ENCODE assay signal across 8 cellular contexts in the genomic region with DNA sequence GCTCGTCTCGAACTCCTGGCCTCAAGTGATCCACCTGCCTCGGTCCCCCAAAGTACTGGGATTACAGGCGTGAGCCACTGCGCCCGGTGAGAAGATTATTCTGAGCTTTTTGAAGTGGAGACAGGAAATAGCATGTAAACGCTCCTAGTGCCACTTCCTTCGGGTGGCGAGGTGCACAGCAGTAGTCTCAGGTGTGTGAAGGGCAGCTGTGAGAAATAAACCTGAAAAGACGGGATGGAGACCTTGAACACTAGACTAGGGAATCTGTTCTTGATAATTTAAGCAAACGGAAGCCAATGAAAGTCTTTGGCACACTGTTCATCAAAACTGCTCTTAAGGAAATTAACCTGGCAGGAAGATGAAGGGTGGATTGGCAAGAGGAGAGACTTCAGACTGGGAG. TPM values are rescaled to one million over a fixed set of nuclear protein-coding genes. Genes with fewer than 3 reads are reported as not detected.
DNase-seq lines count a peak whose midpoint lies in the region.

No MANE protein-coding gene starts in this region.

- no peak overlapping the region for H3K27ac ChIP-seq in iPS-20b (ENCODE audit: low read length)
- no peak overlapping the region for H3K27ac ChIP-seq in stomach smooth muscle (ENCODE audit: low read length)

- no peaks in the 10 kb centered on the region for H3K36me3 ChIP-seq in iPS-20b (ENCODE audit: insufficient read depth, low read depth, low read length)
- no peaks in the 10 kb centered on the region for H3K36me3 ChIP-seq in stomach smooth muscle (ENCODE audit: control insufficient read depth in 2 of 2, insufficient read depth in 2 of 2, low read length in 2 of 2)

- H3K27me3 ChIP-seq in iPS-20b (ENCODE audit: insufficient read depth, low read length) (peaks cover 20% of the 10 kb centered on the region), stomach smooth muscle (ENCODE audit: control insufficient read depth in 1 of 2, insufficient read depth in 2 of 2, low read length in 2 of 2) (peaks cover 2 to 6% of the 10 kb centered on the region in 2 donors)

- H3K9me3 Mint-ChIP-seq in activated T-helper 1 cell treated with anti-CD3 and anti-CD28 coated beads, Interleukin-12 subunit alpha, Interleukin-12 subunit beta, Interleukin-2, Interleukin-4 antibody, amounts not matched to agents 30 ng/mL and 10 ng/mL and 1 ng/mL, durations not matched to agents 14 hours and 24 hours and 36 hours, result peaks cover 10% of the 10 kb centered on the region

- H3K36me3 Mint-ChIP-seq in activated T-helper 1 cell treated with anti-CD3 and anti-CD28 coated beads, Interleukin-12 subunit alpha, Interleukin-12 subunit beta, Interleukin-2, Interleukin-4 antibody, amounts not matched to agents 30 ng/mL and 10 ng/mL and 1 ng/mL, durations not matched to agents 14 hours and 24 hours and 36 hours (ENCODE audit: low read depth), result no peaks in the 10 kb centered on the region

- H3K4me1 Mint-ChIP-seq in activated T-helper 1 cell treated with anti-CD3 and anti-CD28 coated beads, Interleukin-12 subunit alpha, Interleukin-12 subunit beta, Interleukin-2, Interleukin-4 antibody, amounts not matched to agents 30 ng/mL and 10 ng/mL and 1 ng/mL, durations not matched to agents 14 hours and 24 hours and 36 hours (ENCODE audit: low read depth), result peaks cover 6% of the 10 kb centered on the region

- H3K4me1 ChIP-seq in iPS-20b (ENCODE audit: insufficient read depth, low read length), result peaks cover 3% of the 10 kb centered on the region; the same call in 1 of the 2 replicates
- H3K4me1 ChIP-seq in stomach smooth muscle (ENCODE audit: control insufficient read depth, insufficient read depth, low read length), result peaks cover 7% of the 10 kb centered on the region

- peaks cover 47% of the 10 kb centered on the region for H3K27me3 Mint-ChIP-seq in activated T-helper 1 cell treated with anti-CD3 and anti-CD28 coated beads, Interleukin-12 subunit alpha, Interleukin-12 subunit beta, Interleukin-2, Interleukin-4 antibody, amounts not matched to agents 30 ng/mL and 10 ng/mL and 1 ng/mL, durations not matched to agents 14 hours and 24 hours and 36 hours (ENCODE audit: insufficient read depth)

- DNase-seq in activated effector memory CD4-positive, alpha-beta T cell treated with Interleukin-2 at 50 U/mL for 16 hours, result peak; percentile 6
- no peak for DNase-seq in activated effector memory CD4-positive, alpha-beta T cell treated with anti-CD3 and anti-CD28 coated beads, Interleukin-2, amount 50 U/mL, for 16 hours
- DNase-seq in activated T-helper 1 cell treated with anti-CD3 and anti-CD28 coated beads, Interleukin-12 subunit alpha, Interleukin-12 subunit beta, Interleukin-2, Interleukin-4 antibody, amounts not matched to agents 30 ng/mL and 10 ng/mL and 1 ng/mL, durations not matched to agents 14 hours and 24 hours and 36 hours (ENCODE audit: low spot score), result no peak
- no peak for DNase-seq in cortex of kidney (lab: John Stamatoyannopoulos, UW)
- DNase-seq in ecto neural progenitor cell (ENCODE audit: low spot score), result no peak
- no peak for DNase-seq in HT-29 (ENCODE audit: low spot score)

- H3K9ac ChIP-seq in iPS-20b (ENCODE audit: low read depth, low read length) (peak overlapping the region; percentile 58; the same call in 1 of the 2 replicates), stomach smooth muscle (ENCODE audit: low read length in 2 of 2) (peak overlapping the region in 1 of 2 donors; percentile 64)

- intact Hi-C loops in activated T-helper 1 cell treated with anti-CD3 and anti-CD28 coated beads, Interleukin-12 subunit alpha, Interleukin-12 subunit beta, Interleukin-2, Interleukin-4 antibody, amounts not matched to agents 30 ng/mL and 10 ng/mL and 1 ng/mL, durations not matched to agents 14 hours and 24 hours and 36 hours (cut with micrococcal nuclease), result loop anchor here (1.0 to 2.0 kb wide), 2 partner anchors 40 to 136 kb away; a partner anchor contains a TSS

- H3K27ac Mint-ChIP-seq in activated T-helper 1 cell treated with anti-CD3 and anti-CD28 coated beads, Interleukin-12 subunit alpha, Interleukin-12 subunit beta, Interleukin-2, Interleukin-4 antibody, amounts not matched to agents 30 ng/mL and 10 ng/mL and 1 ng/mL, durations not matched to agents 14 hours and 24 hours and 36 hours, result no peak overlapping the region

- H3K9me3 ChIP-seq in iPS-20b (ENCODE audit: insufficient read depth, low read depth, low read length) (no peaks in the 10 kb centered on the region), stomach smooth muscle (ENCODE audit: control insufficient read depth in 2 of 2, low read length in 2 of 2) (no peaks in the 10 kb centered on the region)

- H3K4me3 ChIP-seq in iPS-20b (ENCODE audit: low read length), result peak overlapping the region; percentile 64
- H3K4me3 ChIP-seq in stomach smooth muscle (ENCODE audit: low read length in 2 of 2), result peak overlapping the region; percentile 84 to 92

- peak overlapping the region; percentile 84 for H3K4me3 Mint-ChIP-seq in activated T-helper 1 cell treated with anti-CD3 and anti-CD28 coated beads, Interleukin-12 subunit alpha, Interleukin-12 subunit beta, Interleukin-2, Interleukin-4 antibody, amounts not matched to agents 30 ng/mL and 10 ng/mL and 1 ng/mL, durations not matched to agents 14 hours and 24 hours and 36 hours

RNA-seq across cellular contexts. Expression of a gene that starts 0.4 kb away (rescaled TPM):
- 0.12 and 0.13 TPM in 2 replicates for total RNA-seq in activated T-helper 1 cell treated with anti-CD3 and anti-CD28 coated beads, Interleukin-12 subunit alpha, Interleukin-12 subunit beta, Interleukin-2, Interleukin-4 antibody, amounts not matched to agents 30 ng/mL and 10 ng/mL and 1 ng/mL, durations not matched to agents 14 hours and 24 hours and 36 hours
- 1.5 and 3.8 TPM in 2 replicates for total RNA-seq in HT-29 (2014; rRNA removed; shearing (Covaris generic))

RNA-seq across cellular contexts. Expression of a gene that starts 39.6 kb away (rescaled TPM):
- not detected in 2 replicates for total RNA-seq in activated T-helper 1 cell treated with anti-CD3 and anti-CD28 coated beads, Interleukin-12 subunit alpha, Interleukin-12 subunit beta, Interleukin-2, Interleukin-4 antibody, amounts not matched to agents 30 ng/mL and 10 ng/mL and 1 ng/mL, durations not matched to agents 14 hours and 24 hours and 36 hours
- 0.78 and 1.4 TPM in 2 replicates for total RNA-seq in HT-29 (2014; rRNA removed; shearing (Covaris generic))

RNA-seq across cellular contexts. Expression of a gene that starts 40.8 kb away (rescaled TPM):
- total RNA-seq in activated T-helper 1 cell treated with anti-CD3 and anti-CD28 coated beads, Interleukin-12 subunit alpha, Interleukin-12 subunit beta, Interleukin-2, Interleukin-4 antibody, amounts not matched to agents 30 ng/mL and 10 ng/mL and 1 ng/mL, durations not matched to agents 14 hours and 24 hours and 36 hours, result 49.8 and 51.7 TPM in 2 replicates
- 22.0 and 28.7 TPM in 2 replicates for total RNA-seq in HT-29 (2014; rRNA removed; shearing (Covaris generic))
